In the genomic region with DNA sequence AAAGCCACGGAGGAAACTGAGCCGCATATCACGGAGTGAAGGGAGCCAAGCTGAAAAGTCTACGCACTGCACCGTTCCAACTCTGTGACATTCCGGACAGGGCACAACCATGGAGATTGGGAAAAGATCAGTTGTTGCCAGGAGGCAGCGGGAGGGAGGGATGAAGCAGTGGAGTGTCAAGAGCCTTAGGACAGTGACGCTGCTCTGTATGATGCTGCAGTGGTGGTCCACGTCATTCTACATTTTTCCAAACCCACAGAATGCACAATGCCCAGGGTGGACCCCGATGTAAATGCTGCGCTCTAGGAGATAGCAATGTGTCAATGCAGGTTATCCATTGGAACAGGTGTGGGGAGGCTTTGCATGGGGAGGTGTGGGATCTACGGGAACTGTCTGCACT, we compare ENCODE assay signal across 35 cellular contexts.
"Had no signal": no experiment of that assay in that cellular context is flagged by ENCODE, and none has a peak within 500 bp of the region (broad histone marks: within the 10 kb centered on the region; RNA-seq: fewer than 3 reads in every experiment).

No MANE protein-coding gene starts in this region.

- FAIRE-seq: frontal cortex had no signal

- H3K36me3 ChIP-seq: adrenal gland, ascending aorta, breast epithelium, cardiac muscle cell had no signal

- H3K9me3 ChIP-seq: adrenal gland, ascending aorta, breast epithelium had no signal

- H3K9me3 Mint-ChIP-seq: activated CD4-positive, alpha-beta memory T cell treated with anti-CD3 and anti-CD28 coated beads for 36 hours; activated CD4-positive, alpha-beta T cell treated with anti-CD3 and anti-CD28 coated beads, Interleukin-2, amount 10 ng/mL, durations not matched to agents 24 days and 14 days; activated naive CD4-positive, alpha-beta T cell treated with anti-CD3 and anti-CD28 coated beads for 36 hours; activated naive CD4-positive, alpha-beta T cell treated with anti-CD3 and anti-CD28 coated beads, Interleukin-2, amount 50 U/mL, for 24 hours; activated naive CD8-positive, alpha-beta T cell treated with anti-CD3 and anti-CD28 coated beads for 36 hours; activated naive CD8-positive, alpha-beta T cell treated with anti-CD3 and anti-CD28 coated beads, Interleukin-2, amount 50 U/mL, for 24 hours; activated T-helper 1 cell treated with anti-CD3 and anti-CD28 coated beads, Interleukin-12 subunit alpha, Interleukin-12 subunit beta, Interleukin-2, Interleukin-4 antibody, amounts not matched to agents 30 ng/mL and 10 ng/mL and 1 ng/mL, durations not matched to agents 14 hours and 24 hours and 36 hours; activated T-helper 2 cell treated with anti-CD3 and anti-CD28 coated beads, Interferon-gamma antibody, Interleukin-2, Interleukin-4, amounts not matched to agents 10 μg/mL and 5 μg/mL and 100 μg/mL, durations not matched to agents 14 hours and 24 hours and 36 hours; dendritic cell treated with granulocyte-macrophage colony-stimulating factor and Interleukin-4, amounts not matched to agents 40 ng/mL and 50 ng/mL, for 4 days; endodermal cell had no signal

- H3K4me3 ChIP-seq: adrenal gland, ascending aorta, breast epithelium, cardiac muscle cell, coronary artery, dorsolateral prefrontal cortex had no signal

- H3K27ac ChIP-seq: adrenal gland, ascending aorta, breast epithelium, cardiac muscle cell, coronary artery had no signal

- H3K36me3 Mint-ChIP-seq: activated CD4-positive, alpha-beta memory T cell treated with anti-CD3 and anti-CD28 coated beads for 36 hours; activated CD8-positive, alpha-beta memory T cell treated with anti-CD3 and anti-CD28 coated beads, Interleukin-2, amount 10 ng/mL, durations not matched to agents 7 days and 5 days; activated naive CD4-positive, alpha-beta T cell treated with anti-CD3 and anti-CD28 coated beads, Interleukin-2, amount 50 U/mL, for 24 hours; activated naive CD8-positive, alpha-beta T cell treated with anti-CD3 and anti-CD28 coated beads for 36 hours; brain had no signal

- H3K4me1 ChIP-seq: adrenal gland, ascending aorta, breast epithelium had no signal

- H3K27ac Mint-ChIP-seq: activated CD4-positive, alpha-beta memory T cell treated with anti-CD3 and anti-CD28 coated beads for 36 hours; activated CD4-positive, alpha-beta T cell treated with anti-CD3 and anti-CD28 coated beads for 36 hours; activated CD4-positive, alpha-beta T cell treated with anti-CD3 and anti-CD28 coated beads, Interleukin-2, amount 10 ng/mL, durations not matched to agents 24 days and 14 days; activated CD8-positive, alpha-beta memory T cell treated with anti-CD3 and anti-CD28 coated beads, Interleukin-2, amount 10 ng/mL, durations not matched to agents 7 days and 5 days; activated CD8-positive, alpha-beta T cell treated with anti-CD3 and anti-CD28 coated beads, Interleukin-2, amount 10 ng/mL, durations not matched to agents 7 days and 5 days; activated naive CD4-positive, alpha-beta T cell treated with anti-CD3 and anti-CD28 coated beads for 36 hours; activated naive CD4-positive, alpha-beta T cell treated with anti-CD3 and anti-CD28 coated beads, Interleukin-2, amount 50 U/mL, for 24 hours; activated naive CD8-positive, alpha-beta T cell treated with anti-CD3 and anti-CD28 coated beads for 36 hours; activated naive CD8-positive, alpha-beta T cell treated with anti-CD3 and anti-CD28 coated beads, Interleukin-2, amount 50 U/mL, for 24 hours; activated T-helper 1 cell treated with anti-CD3 and anti-CD28 coated beads, Interleukin-12 subunit alpha, Interleukin-12 subunit beta, Interleukin-2, Interleukin-4 antibody, amounts not matched to agents 30 ng/mL and 10 ng/mL and 1 ng/mL, durations not matched to agents 14 hours and 24 hours and 36 hours; activated T-helper 2 cell treated with anti-CD3 and anti-CD28 coated beads, Interferon-gamma antibody, Interleukin-2, Interleukin-4, amounts not matched to agents 10 μg/mL and 5 μg/mL and 100 μg/mL, durations not matched to agents 14 hours and 24 hours and 36 hours; brain; dendritic cell treated with granulocyte-macrophage colony-stimulating factor and Interleukin-4, amounts not matched to agents 40 ng/mL and 50 ng/mL, for 4 days; endodermal cell had no signal

- H3K4me3 Mint-ChIP-seq: activated CD4-positive, alpha-beta memory T cell treated with anti-CD3 and anti-CD28 coated beads for 36 hours; activated CD4-positive, alpha-beta T cell treated with anti-CD3 and anti-CD28 coated beads for 36 hours; activated CD4-positive, alpha-beta T cell treated with anti-CD3 and anti-CD28 coated beads, Interleukin-2, amount 10 ng/mL, durations not matched to agents 24 days and 14 days; activated CD8-positive, alpha-beta memory T cell treated with anti-CD3 and anti-CD28 coated beads, Interleukin-2, amount 10 ng/mL, durations not matched to agents 7 days and 5 days; activated CD8-positive, alpha-beta T cell treated with anti-CD3 and anti-CD28 coated beads, Interleukin-2, amount 10 ng/mL, durations not matched to agents 7 days and 5 days; activated naive CD4-positive, alpha-beta T cell treated with anti-CD3 and anti-CD28 coated beads for 36 hours; activated naive CD4-positive, alpha-beta T cell treated with anti-CD3 and anti-CD28 coated beads, Interleukin-2, amount 50 U/mL, for 24 hours; activated naive CD8-positive, alpha-beta T cell treated with anti-CD3 and anti-CD28 coated beads for 36 hours; activated naive CD8-positive, alpha-beta T cell treated with anti-CD3 and anti-CD28 coated beads, Interleukin-2, amount 50 U/mL, for 24 hours; activated T-helper 1 cell treated with anti-CD3 and anti-CD28 coated beads, Interleukin-12 subunit alpha, Interleukin-12 subunit beta, Interleukin-2, Interleukin-4 antibody, amounts not matched to agents 30 ng/mL and 10 ng/mL and 1 ng/mL, durations not matched to agents 14 hours and 24 hours and 36 hours; brain; dendritic cell treated with granulocyte-macrophage colony-stimulating factor and Interleukin-4, amounts not matched to agents 40 ng/mL and 50 ng/mL, for 4 days; endodermal cell had no signal

- H3K27me3 ChIP-seq: adrenal gland, ascending aorta, cardiac muscle cell, dorsolateral prefrontal cortex had no signal

- DNase-seq: activated CD4-positive, alpha-beta memory T cell treated with anti-CD3 and anti-CD28 coated beads for 36 hours; activated CD4-positive, alpha-beta T cell treated with anti-CD3 and anti-CD28 coated beads for 36 hours; activated CD4-positive, alpha-beta T cell treated with anti-CD3 and anti-CD28 coated beads, Interleukin-2, amount 10 ng/mL, durations not matched to agents 24 days and 14 days; activated CD4-positive, CD25-positive, alpha-beta regulatory T cell; activated CD4-positive, CD25-positive, alpha-beta regulatory T cell treated with anti-CD3 and anti-CD28 coated beads, Interleukin-2, amount 50 U/mL, for 72 hours; activated CD8-positive, alpha-beta memory T cell treated with anti-CD3 and anti-CD28 coated beads, Interleukin-2, amount 10 ng/mL, durations not matched to agents 7 days and 5 days; activated CD8-positive, alpha-beta memory T cell treated with anti-CD3 and anti-CD28 coated beads, Interleukin-2, amount 50 U/mL, for 4 hours; activated CD8-positive, alpha-beta T cell treated with anti-CD3 and anti-CD28 coated beads, Interleukin-2, amount 10 ng/mL, durations not matched to agents 7 days and 5 days; activated effector memory CD4-positive, alpha-beta T cell treated with anti-CD3 and anti-CD28 coated beads, Interleukin-2, amount 50 U/mL, for 16 hours; activated naive CD4-positive, alpha-beta T cell treated with anti-CD3 and anti-CD28 coated beads for 36 hours; activated naive CD8-positive, alpha-beta T cell treated with anti-CD3 and anti-CD28 coated beads for 36 hours; activated naive CD8-positive, alpha-beta T cell treated with anti-CD3 and anti-CD28 coated beads, Interleukin-2, amount 50 U/mL, for 24 hours; activated T-cell treated with anti-CD3 and anti-CD28 coated beads, Interleukin-2, amount 50 U/mL, for 1 hour; activated T-cell treated with anti-CD3 and anti-CD28 coated beads, Interleukin-2, amount 50 U/mL, for 48 hours; adrenal gland; amygdala; central memory CD4-positive, alpha-beta T cell; cerebellar nuclear complex; dorsolateral prefrontal cortex; effector memory CD4-positive, alpha-beta T cell; endodermal cell; foreskin fibroblast; glutamatergic neuron; T-helper 2 cell had no signal

- ATAC-seq: activated CD4-positive, alpha-beta T cell treated with anti-CD3 and anti-CD28 coated beads for 36 hours; activated CD8-positive, alpha-beta memory T cell treated with anti-CD3 and anti-CD28 coated beads, Interleukin-2, amount 10 ng/mL, durations not matched to agents 7 days and 5 days; activated CD8-positive, alpha-beta T cell treated with anti-CD3 and anti-CD28 coated beads, Interleukin-2, amount 10 ng/mL, durations not matched to agents 7 days and 5 days; activated naive CD8-positive, alpha-beta T cell treated with anti-CD3 and anti-CD28 coated beads, Interleukin-2, amount 50 U/mL, for 24 hours; esophagus mucosa had no signal
